Comparison of ENCODE assay signal across 8 cellular contexts in the genomic region with DNA sequence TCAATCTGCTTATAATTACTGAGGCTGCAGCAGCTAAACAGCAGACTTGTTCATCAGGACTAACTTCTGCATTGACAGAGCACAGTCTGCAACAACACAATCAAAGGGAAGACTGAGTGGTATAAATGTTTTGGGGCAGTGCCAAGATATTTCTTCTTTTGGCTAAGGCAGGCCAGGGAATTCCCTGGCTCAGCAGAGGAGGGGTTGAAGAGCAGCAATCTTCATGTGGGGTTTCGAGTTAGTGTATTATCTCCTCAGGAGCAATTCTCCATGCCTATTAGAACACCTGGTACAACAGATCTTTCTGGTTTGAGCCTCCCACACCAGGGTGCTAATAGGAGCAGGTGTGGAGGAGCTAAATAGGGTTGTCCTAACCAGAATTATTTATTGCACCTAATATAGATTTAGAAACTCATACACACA.
DNase-seq lines count a peak whose midpoint lies in the region; ATAC-seq, FAIRE-seq and TF ChIP-seq lines count a peak whose summit lies in the region.

No MANE protein-coding gene starts in this region.

- in situ Hi-C loops in GM12878 (cut with MboI) = loop anchor here (25.0 kb wide), 1 partner anchor 112 kb away; a partner anchor contains a TSS
- in situ Hi-C loops in GM13977 (cut with MboI; ENCODE audit: low pct_unique_long_range_greater_than_20kb, low sequenced_read_pairs, unreplicated experiment) = loop anchor here (5.0 to 25.0 kb wide), 2 partner anchors 112 to 197 kb away; a partner anchor contains a TSS

- H3K4me3 ChIP-seq in GM12878 (no peak overlapping the region), neutrophil (ENCODE audit: low read depth in 1 of 2, low read length in 1 of 2) (no peak overlapping the region), suprapubic skin (no peak overlapping the region)

- RAD21 ChIA-PET in GM12878 (lab: Charles Lee; ENCODE audit: unreplicated experiment) = interaction anchor here (0.7 to 6.6 kb wide), 20 partner anchors 12 to 197 kb away, joined by 3 to 211 read pairs (median 16); a partner anchor contains a TSS

- TF ChIP-seq POLR2A in GM12878 (IDR thresholded peaks at IDR 0.05; ENCODE audit: low read depth, low read length) (no peak), suprapubic skin (IDR thresholded peaks at IDR 0.05) (no peak)

- no peaks in the 10 kb centered on the region; the same call in 1 of the 2 replicates for H3K79me2 ChIP-seq in GM12878 (ENCODE audit: control insufficient read depth, insufficient read depth, low read length)

- no peak for FAIRE-seq in GM12878 (lab: Jason Lieb, UNC)

- TF ChIP-seq CTCF in GM12878 (IDR thresholded peaks at IDR 0.05 in 2 of 3, conservative IDR thresholded peaks at IDR 0.05 in 1 of 3; ENCODE audit: control insufficient read depth in 2 of 3, extremely low read depth in 1 of 3, insufficient read depth in 1 of 3, low read depth in 3 of 3, low read length in 3 of 3) (no peak), neutrophil (IDR thresholded peaks at IDR 0.05) (no peak), GM13977 (IDR thresholded peaks at IDR 0.05; ENCODE audit: extremely low read depth, insufficient read depth, missing control alignments) (no peak), suprapubic skin (IDR thresholded peaks at IDR 0.05) (no peak)

- H3K27ac ChIP-seq in GM12878 (ENCODE audit: control insufficient read depth, insufficient read depth) (peak overlapping the region; percentile 18; the same call in 1 of the 2 replicates), neutrophil (peak overlapping the region; percentile 67), suprapubic skin (no peak overlapping the region)

- SMC1A ChIA-PET in GM12878 (lab: Charles Lee; ENCODE audit: uncharacterized antibody, unreplicated experiment) = interaction anchor here (1.0 to 9.4 kb wide), 22 partner anchors 12 to 197 kb away, joined by 3 to 248 read pairs (median 20); a partner anchor contains a TSS

- no peak overlapping the region for H3K4me2 ChIP-seq in GM12878 (ENCODE audit: control insufficient read depth, insufficient read depth)

- H3K4me1 ChIP-seq in GM12878 (ENCODE audit: control insufficient read depth, insufficient read depth, low read length) (peaks cover 36% of the 10 kb centered on the region), neutrophil (ENCODE audit: control insufficient read depth in 1 of 2, insufficient read depth in 1 of 2, low read depth in 1 of 2, low read length in 1 of 2) (peaks cover 44% of the 10 kb centered on the region in 2 experiments), suprapubic skin (peaks cover 35% of the 10 kb centered on the region)

- no peaks in the 10 kb centered on the region for H4K20me1 ChIP-seq in GM12878 (ENCODE audit: control insufficient read depth, insufficient read depth)

- ATAC-seq in GM21526 (IDR thresholded peaks at IDR 0.05; ENCODE audit: low FRiP score, unreplicated experiment) (peak; percentile 58), GM12878 (peak; percentile 50)

- no peak for TF ChIP-seq RAD21 in GM12878 (IDR thresholded peaks at IDR 0.05; ENCODE audit: insufficient read depth, low read depth, low read length)

- peaks cover 4% of the 10 kb centered on the region; the same call in 2 of the 3 replicates for H3K9me3 ChIP-seq in GM12878 (replicated peaks; ENCODE audit: control insufficient read depth, insufficient read depth, low read length)
- H3K9me3 ChIP-seq in neutrophil = no peaks in the 10 kb centered on the region
- H3K9me3 ChIP-seq in suprapubic skin = no peaks in the 10 kb centered on the region

- H3K9ac ChIP-seq in GM12878 (ENCODE audit: control insufficient read depth, insufficient read depth, low read length) = no peak overlapping the region

- H3K36me3 ChIP-seq in GM12878 (ENCODE audit: control insufficient read depth in 2 of 2, insufficient read depth in 2 of 2, low read length in 1 of 2) (peaks cover 0 to 19% of the 10 kb centered on the region in 2 experiments; a peak in 2 of 4 replicates), neutrophil (no peaks in the 10 kb centered on the region), suprapubic skin (no peaks in the 10 kb centered on the region)

- no peak overlapping the region for H2AFZ ChIP-seq in GM12878 (ENCODE audit: control insufficient read depth, low read depth, low read length)

- intact Hi-C loops in GM12878 (cut with micrococcal nuclease; ENCODE audit: unreplicated experiment) = loop anchor here (2.0 kb wide), 1 partner anchor 104 kb away; a partner anchor contains a TSS

- TF ChIP-seq EP300 in GM12878 (IDR thresholded peaks at IDR 0.05; ENCODE audit: borderline replicate concordance in 1 of 2, control insufficient read depth in 1 of 2, low read depth in 2 of 2, low read length in 2 of 2) (peak in 1 of 2 experiments; percentile 62; a peak in 1 of 4 replicates), suprapubic skin (IDR thresholded peaks at IDR 0.05) (no peak)

- H3K27me3 ChIP-seq in GM12878 (replicated peaks in 1 of 2; ENCODE audit: control insufficient read depth in 2 of 2, insufficient read depth in 2 of 2, low read length in 1 of 2) (no peaks in the 10 kb centered on the region), neutrophil (no peaks in the 10 kb centered on the region), suprapubic skin (no peaks in the 10 kb centered on the region)

- POLR2A ChIA-PET in GM12878 (lab: Charles Lee) = interaction anchor here (0.6 to 3.9 kb wide), 8 partner anchors 33 to 924 kb away, joined by 3 to 28 read pairs (median 14); a partner anchor contains a TSS

- DNase-seq in EH (ENCODE audit: low read depth) (peak; percentile 68), NCI-H1436 (lab: John Stamatoyannopoulos, UW) (peak; percentile 23), GM12878 (ENCODE audit: low read depth, low spot score) (no peak), OCI-M2 (lab: John Stamatoyannopoulos, UW; ENCODE audit: unreplicated experiment) (no peak), GM13977 (ENCODE audit: low spot score) (no peak), suprapubic skin (ENCODE audit: low spot score in 2 of 2) (no peak)

- WGBS in GM12878 (ENCODE audit: insufficient coverage, insufficient replicate concordance, low lambda C conversion rate, missing lambda C conversion rate) = 0% methylated on average over 1 of the region's 1 CpG
- 15% methylated on average over 1 of the region's 1 CpG for WGBS in suprapubic skin

- CTCF ChIA-PET in GM12878 (lab: Yijun Ruan, JAX) = interaction anchor here (0.6 to 8.3 kb wide), 15 partner anchors 11 to 206 kb away, joined by 3 to 197 read pairs (median 13); a partner anchor contains a TSS

- BruUV-seq in GM12878 (replicated peaks; lab: Mats Ljungman, UMichigan) = TSS peak; percentile 25

TF ChIP-seq in GM12878, 131 proteins besides CTCF, POLR2A, EP300 and RAD21 (continues in another document):
- peak; percentile 42 for TF ChIP-seq NFIC (IDR thresholded peaks at IDR 0.05; ENCODE audit: low read depth, low read length)
- TF ChIP-seq, protein P1, sequence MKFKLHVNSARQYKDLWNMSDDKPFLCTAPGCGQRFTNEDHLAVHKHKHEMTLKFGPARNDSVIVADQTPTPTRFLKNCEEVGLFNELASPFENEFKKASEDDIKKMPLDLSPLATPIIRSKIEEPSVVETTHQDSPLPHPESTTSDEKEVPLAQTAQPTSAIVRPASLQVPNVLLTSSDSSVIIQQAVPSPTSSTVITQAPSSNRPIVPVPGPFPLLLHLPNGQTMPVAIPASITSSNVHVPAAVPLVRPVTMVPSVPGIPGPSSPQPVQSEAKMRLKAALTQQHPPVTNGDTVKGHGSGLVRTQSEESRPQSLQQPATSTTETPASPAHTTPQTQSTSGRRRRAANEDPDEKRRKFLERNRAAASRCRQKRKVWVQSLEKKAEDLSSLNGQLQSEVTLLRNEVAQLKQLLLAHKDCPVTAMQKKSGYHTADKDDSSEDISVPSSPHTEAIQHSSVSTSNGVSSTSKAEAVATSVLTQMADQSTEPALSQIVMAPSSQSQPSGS (IDR thresholded peaks at IDR 0.05; ENCODE audit: low read length) = 0 out of 2 replicates have a peak, but pooled peaks have one; percentile 14
- TF ChIP-seq EED (IDR thresholded peaks at IDR 0.05; ENCODE audit: low read depth) = peak; percentile 41; the same call in 1 of the 2 replicates
- no peak for TF ChIP-seq TAF1 (IDR thresholded peaks at IDR 0.05; ENCODE audit: borderline replicate concordance, low read depth, low read length)
- TF ChIP-seq, protein P2, sequence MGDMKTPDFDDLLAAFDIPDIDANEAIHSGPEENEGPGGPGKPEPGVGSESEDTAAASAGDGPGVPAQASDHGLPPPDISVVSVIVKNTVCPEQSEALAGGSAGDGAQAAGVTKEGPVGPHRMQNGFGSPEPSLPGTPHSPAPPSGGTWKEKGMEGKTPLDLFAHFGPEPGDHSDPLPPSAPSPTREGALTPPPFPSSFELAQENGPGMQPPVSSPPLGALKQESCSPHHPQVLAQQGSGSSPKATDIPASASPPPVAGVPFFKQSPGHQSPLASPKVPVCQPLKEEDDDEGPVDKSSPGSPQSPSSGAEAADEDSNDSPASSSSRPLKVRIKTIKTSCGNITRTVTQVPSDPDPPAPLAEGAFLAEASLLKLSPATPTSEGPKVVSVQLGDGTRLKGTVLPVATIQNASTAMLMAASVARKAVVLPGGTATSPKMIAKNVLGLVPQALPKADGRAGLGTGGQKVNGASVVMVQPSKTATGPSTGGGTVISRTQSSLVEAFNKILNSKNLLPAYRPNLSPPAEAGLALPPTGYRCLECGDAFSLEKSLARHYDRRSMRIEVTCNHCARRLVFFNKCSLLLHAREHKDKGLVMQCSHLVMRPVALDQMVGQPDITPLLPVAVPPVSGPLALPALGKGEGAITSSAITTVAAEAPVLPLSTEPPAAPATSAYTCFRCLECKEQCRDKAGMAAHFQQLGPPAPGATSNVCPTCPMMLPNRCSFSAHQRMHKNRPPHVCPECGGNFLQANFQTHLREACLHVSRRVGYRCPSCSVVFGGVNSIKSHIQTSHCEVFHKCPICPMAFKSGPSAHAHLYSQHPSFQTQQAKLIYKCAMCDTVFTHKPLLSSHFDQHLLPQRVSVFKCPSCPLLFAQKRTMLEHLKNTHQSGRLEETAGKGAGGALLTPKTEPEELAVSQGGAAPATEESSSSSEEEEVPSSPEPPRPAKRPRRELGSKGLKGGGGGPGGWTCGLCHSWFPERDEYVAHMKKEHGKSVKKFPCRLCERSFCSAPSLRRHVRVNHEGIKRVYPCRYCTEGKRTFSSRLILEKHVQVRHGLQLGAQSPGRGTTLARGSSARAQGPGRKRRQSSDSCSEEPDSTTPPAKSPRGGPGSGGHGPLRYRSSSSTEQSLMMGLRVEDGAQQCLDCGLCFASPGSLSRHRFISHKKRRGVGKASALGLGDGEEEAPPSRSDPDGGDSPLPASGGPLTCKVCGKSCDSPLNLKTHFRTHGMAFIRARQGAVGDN (IDR thresholded peaks at IDR 0.05) = no peak
- peak; percentile 70 for TF ChIP-seq TCF12 (IDR thresholded peaks at IDR 0.05; ENCODE audit: low read depth, low read length)
- TF ChIP-seq ESRRA (IDR thresholded peaks at IDR 0.05; ENCODE audit: low read length) = no peak
- TF ChIP-seq GATAD2B (conservative IDR thresholded peaks at IDR 0.05; ENCODE audit: low read depth) = 0 out of 2 replicates have a peak, but pooled peaks have one; percentile 54
- peak; percentile 79 for TF ChIP-seq SMAD1 (IDR thresholded peaks at IDR 0.05; ENCODE audit: low read depth, partially characterized antibody)
- no peak for TF ChIP-seq PAX5 (IDR thresholded peaks at IDR 0.05; ENCODE audit: borderline replicate concordance, low read depth, low read length)
- TF ChIP-seq IKZF2 (IDR thresholded peaks at IDR 0.05) = peak; percentile 68 to 79; a peak in 3 of 4 replicates
- no peak for TF ChIP-seq TBL1XR1 (IDR thresholded peaks at IDR 0.05; ENCODE audit: low read depth, low read length)

Comparison
In these comparisons a context has a peak if more than half of its experiments do, and no peak if none do; other contexts are left out.
1. DNase-seq: peak in EH (single experiment) and NCI-H1436 (single experiment); none in GM12878 (single experiment), OCI-M2 (single experiment), GM13977 (single experiment) and suprapubic skin (0 of 2).